In genomic region chr22:49879871-49880270, GRCh38 we compare ENCODE assay signal across 14 cellular contexts. TPM values are rescaled to one million over a fixed set of nuclear protein-coding genes. Genes with fewer than 3 reads are reported as not detected.
DNase-seq lines count a peak whose midpoint lies in the region; ATAC-seq and TF ChIP-seq lines count a peak whose summit lies in the region.
"Had no signal": no experiment of that assay in that cellular context is flagged by ENCODE, and none has a peak within 500 bp of the region (broad histone marks: within the 10 kb centered on the region; RNA-seq: fewer than 3 reads in every experiment).

No MANE protein-coding gene starts in this region.

- H4K20me1 ChIP-seq in KMS-11 (ENCODE audit: insufficient read depth), result no peaks in the 10 kb centered on the region

- H3K27me3 Mint-ChIP-seq in activated T-cell treated with anti-CD3 and anti-CD28 coated beads, Interleukin-2, amount 50 U/mL, for 72 hours (ENCODE audit: low read depth), result no peaks in the 10 kb centered on the region
- no peaks in the 10 kb centered on the region for H3K27me3 Mint-ChIP-seq in effector memory CD8-positive, alpha-beta T cell
- no peaks in the 10 kb centered on the region for H3K27me3 Mint-ChIP-seq in stimulated activated memory B cell treated with anti-CD40 and anti-IgM and Interleukin-4, amounts not matched to agents 10 μg/mL and 1 μg/mL and 100 μg/mL, for 72 hours

- no peak overlapping the region for H3K27ac Mint-ChIP-seq in activated T-cell treated with anti-CD3 and anti-CD28 coated beads, Interleukin-2, amount 50 U/mL, for 72 hours
- H3K27ac Mint-ChIP-seq in effector memory CD8-positive, alpha-beta T cell, result peak overlapping the region; percentile 38 to 81
- H3K27ac Mint-ChIP-seq in stimulated activated memory B cell treated with anti-CD40 and anti-IgM and Interleukin-4, amounts not matched to agents 10 μg/mL and 1 μg/mL and 100 μg/mL, for 72 hours, result peak overlapping the region; percentile 85

- H3K36me3 ChIP-seq in KMS-11 (ENCODE audit: insufficient read depth) (no peaks in the 10 kb centered on the region), SJCRH30 (peaks cover 68% of the 10 kb centered on the region)
- H3K36me3 ChIP-seq: uterus had no signal

- H3K4me2 ChIP-seq in KMS-11, result peak overlapping the region; percentile 95; the same call in 1 of the 2 replicates

- H3K4me1 ChIP-seq in KMS-11 (ENCODE audit: low read depth, poor library complexity, severe bottlenecking) (peaks cover 35% of the 10 kb centered on the region), SJCRH30 (no peaks in the 10 kb centered on the region)
- H3K4me1 ChIP-seq: uterus had no signal

- H3K9ac ChIP-seq in KMS-11, result no peak overlapping the region

- H3K27ac ChIP-seq in KMS-11, result peak overlapping the region; percentile 64; the same call in 1 of the 2 replicates
- no peak overlapping the region for H3K27ac ChIP-seq in SJCRH30
- H3K27ac ChIP-seq: uterus had no signal

- no peak overlapping the region for H2AFZ ChIP-seq in KMS-11 (ENCODE audit: low read depth)

- H3K27me3 ChIP-seq in KMS-11 (ENCODE audit: insufficient read depth, low read depth) (no peaks in the 10 kb centered on the region), SJCRH30 (no peaks in the 10 kb centered on the region)
- H3K27me3 ChIP-seq: uterus had no signal

- H3K4me3 ChIP-seq in KMS-11 (IDR thresholded peaks at IDR 0.05; ENCODE audit: insufficient read depth, low read depth, low read length) (no peak overlapping the region), SJCRH30 (no peak overlapping the region)
- H3K4me3 ChIP-seq: uterus had no signal

- DNase-seq in activated T-cell treated with anti-CD3 and anti-CD28 coated beads, Interleukin-2, amount 50 U/mL, for 72 hours, result no peak
- no peak for DNase-seq in activated T-cell treated with anti-CD3 and anti-CD28 coated beads, Interleukin-2, amount 50 U/mL, for 1 hour
- no peak for DNase-seq in effector memory CD8-positive, alpha-beta T cell
- DNase-seq in SJCRH30, result no peak
- DNase-seq in SIG-M5 treated with dmso at 0.1 percent for 504 hours (lab: John Stamatoyannopoulos, UW; ENCODE audit: unreplicated experiment), result no peak
- DNase-seq: amygdala; left cardiac atrium; NCI-H1694 treated with DMSO at 0.1 percent for 48 hours; right cardiac atrium; stimulated activated CD4-positive, alpha-beta T cell treated with anti-CD3 and anti-CD28 coated beads, Interleukin-15, amount 100 ng/mL, for 24 hours; uterus had no signal

- peaks cover 46% of the 10 kb centered on the region for H3K79me2 ChIP-seq in KMS-11 (ENCODE audit: insufficient read depth, low read depth)

- peaks cover 12% of the 10 kb centered on the region for H3K9me3 ChIP-seq in SJCRH30 (replicated peaks)

- peaks cover 2 to 20% of the 10 kb centered on the region in 2 donors for H3K36me3 Mint-ChIP-seq in activated T-cell treated with anti-CD3 and anti-CD28 coated beads, Interleukin-2, amount 50 U/mL, for 72 hours (ENCODE audit: insufficient read depth in 2 of 2)
- H3K36me3 Mint-ChIP-seq in effector memory CD8-positive, alpha-beta T cell (ENCODE audit: insufficient read depth), result peaks cover 25% of the 10 kb centered on the region
- H3K36me3 Mint-ChIP-seq in stimulated activated memory B cell treated with anti-CD40 and anti-IgM and Interleukin-4, amounts not matched to agents 10 μg/mL and 1 μg/mL and 100 μg/mL, for 72 hours, result peaks cover 54% of the 10 kb centered on the region

- ATAC-seq in activated T-cell treated with anti-CD3 and anti-CD28 coated beads, Interleukin-2, amount 50 U/mL, for 72 hours (replicated peaks in 1 of 2), result no peak
- ATAC-seq in effector memory CD8-positive, alpha-beta T cell (replicated peaks), result no peak
- ATAC-seq in stimulated activated memory B cell treated with anti-CD40 and anti-IgM and Interleukin-4, amounts not matched to agents 10 μg/mL and 1 μg/mL and 100 μg/mL, for 72 hours, result no peak
- no peak for ATAC-seq in GM19035 (IDR thresholded peaks at IDR 0.05; ENCODE audit: unreplicated experiment)
- ATAC-seq: left cardiac atrium had no signal

- peak overlapping the region; percentile 29 to 49 for H3K4me3 Mint-ChIP-seq in activated T-cell treated with anti-CD3 and anti-CD28 coated beads, Interleukin-2, amount 50 U/mL, for 72 hours
- H3K4me3 Mint-ChIP-seq in effector memory CD8-positive, alpha-beta T cell, result peak overlapping the region; percentile 66 to 67
- peak overlapping the region; percentile 73 for H3K4me3 Mint-ChIP-seq in stimulated activated memory B cell treated with anti-CD40 and anti-IgM and Interleukin-4, amounts not matched to agents 10 μg/mL and 1 μg/mL and 100 μg/mL, for 72 hours

- H3K9me3 Mint-ChIP-seq in activated T-cell treated with anti-CD3 and anti-CD28 coated beads, Interleukin-2, amount 50 U/mL, for 72 hours, result no peaks in the 10 kb centered on the region
- H3K9me3 Mint-ChIP-seq in effector memory CD8-positive, alpha-beta T cell, result no peaks in the 10 kb centered on the region
- H3K9me3 Mint-ChIP-seq in stimulated activated memory B cell treated with anti-CD40 and anti-IgM and Interleukin-4, amounts not matched to agents 10 μg/mL and 1 μg/mL and 100 μg/mL, for 72 hours, result no peaks in the 10 kb centered on the region

- no peak for TF ChIP-seq CTCF in KMS-11 (conservative IDR thresholded peaks at IDR 0.05; ENCODE audit: low read depth, low read length)

- peaks cover 13% of the 10 kb centered on the region for H3K4me1 Mint-ChIP-seq in activated T-cell treated with anti-CD3 and anti-CD28 coated beads, Interleukin-2, amount 50 U/mL, for 72 hours (ENCODE audit: low read depth)
- H3K4me1 Mint-ChIP-seq in effector memory CD8-positive, alpha-beta T cell (ENCODE audit: low read depth in 2 of 2), result peaks cover 29 to 53% of the 10 kb centered on the region in 2 donors
- H3K4me1 Mint-ChIP-seq in stimulated activated memory B cell treated with anti-CD40 and anti-IgM and Interleukin-4, amounts not matched to agents 10 μg/mL and 1 μg/mL and 100 μg/mL, for 72 hours, result peaks cover 41% of the 10 kb centered on the region

RNA-seq across cellular contexts. Expression of gene ZBED4, which starts 26.2 kb away (rescaled TPM):
- 10 to 100 TPM; 22.3 to 23.6 TPM for total RNA-seq in activated T-cell treated with anti-CD3 and anti-CD28 coated beads, Interleukin-2, amount 50 U/mL, for 72 hours
- 48.7 and 53.2 TPM in 2 replicates for total RNA-seq in SJCRH30 (2014; rRNA removed; shearing (Covaris generic))

RNA-seq across cellular contexts. Expression of gene ALG12, which starts 38.4 kb away (rescaled TPM):
- 10 to 100 TPM; 11.7 to 13.6 TPM for total RNA-seq in activated T-cell treated with anti-CD3 and anti-CD28 coated beads, Interleukin-2, amount 50 U/mL, for 72 hours
- 24.2 and 24.3 TPM in 2 replicates for total RNA-seq in SJCRH30 (2014; rRNA removed; shearing (Covaris generic))

RNA-seq across cellular contexts. Expression of gene CRELD2, which starts 38.6 kb away (rescaled TPM):
- 10 to 100 TPM; 24.4 to 33.2 TPM for total RNA-seq in activated T-cell treated with anti-CD3 and anti-CD28 coated beads, Interleukin-2, amount 50 U/mL, for 72 hours
- total RNA-seq in SJCRH30 (2014; rRNA removed; shearing (Covaris generic)), result 37.6 and 39.7 TPM in 2 replicates

RNA-seq across cellular contexts. Expression of gene BRD1, which starts 52.2 kb away (rescaled TPM):
- total RNA-seq in activated T-cell treated with anti-CD3 and anti-CD28 coated beads, Interleukin-2, amount 50 U/mL, for 72 hours, result 10 to 100 TPM; 42.3 to 43.4 TPM
- 41.0 and 44.7 TPM in 2 replicates for total RNA-seq in SJCRH30 (2014; rRNA removed; shearing (Covaris generic))
